8 cellular contexts compared by ENCODE assay signal in the genomic region with DNA sequence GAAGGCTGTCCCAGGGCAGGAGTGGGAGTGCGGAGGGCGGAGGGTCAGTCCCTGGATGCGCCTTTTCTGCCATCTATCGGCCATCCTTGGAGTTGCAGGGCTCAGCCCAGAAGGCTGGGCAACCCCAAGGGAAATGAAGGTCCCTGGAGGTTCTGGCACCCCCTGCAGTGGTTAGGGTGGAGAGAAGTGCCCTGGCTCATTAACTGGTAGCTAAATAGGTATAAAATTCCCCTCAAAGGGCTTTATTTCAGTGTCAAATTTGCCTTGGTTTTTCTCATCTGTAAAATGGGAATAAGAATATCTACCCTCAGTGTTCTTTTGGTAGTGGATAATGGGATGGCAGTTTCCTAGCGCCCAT. TPM values are rescaled to one million over a fixed set of nuclear protein-coding genes. Genes with fewer than 3 reads are reported as not detected.
A peak's percentile ranks its signal among the peaks of the same experiment; 100 is the strongest.
DNase-seq lines count a peak whose midpoint lies in the region; ATAC-seq, FAIRE-seq and TF ChIP-seq lines count a peak whose summit lies in the region.

No MANE protein-coding gene starts in this region.

- H3K4me3 ChIP-seq in HL-60 (replicated peaks; ENCODE audit: insufficient read depth, low read length) (peak overlapping the region; percentile 19), Peyer's patch (peak overlapping the region in 1 of 4 donors; percentile 7), neural progenitor cell (no peak overlapping the region)

- H2AFZ ChIP-seq in neural progenitor cell (replicated peaks), result no peak overlapping the region

- H3K9ac ChIP-seq in neural progenitor cell, result no peak overlapping the region

- peak; percentile 91 to 92 for ATAC-seq in activated T-cell treated with anti-CD3 and anti-CD28 coated beads, Interleukin-2, amount 50 U/mL, for 4 hours

- H3K27ac ChIP-seq in HL-60 (replicated peaks) (no peak overlapping the region), Peyer's patch (no peak overlapping the region), neural progenitor cell (no peak overlapping the region)

- H3K79me2 ChIP-seq in neural progenitor cell (ENCODE audit: low read depth), result no peaks in the 10 kb centered on the region

- H3K9me3 Mint-ChIP-seq in activated T-cell treated with anti-CD3 and anti-CD28 coated beads, Interleukin-2, amount 50 U/mL, for 4 hours, result no peaks in the 10 kb centered on the region
- peaks cover 2% of the 10 kb centered on the region for H3K9me3 Mint-ChIP-seq in neural progenitor cell

- FAIRE-seq in GM18507 (lab: Jason Lieb, UNC), result peak; percentile 89

- no peaks in the 10 kb centered on the region for H3K27me3 ChIP-seq in HL-60 (ENCODE audit: insufficient read depth, poor library complexity, severe bottlenecking)
- no peaks in the 10 kb centered on the region for H3K27me3 ChIP-seq in Peyer's patch
- no peaks in the 10 kb centered on the region for H3K27me3 ChIP-seq in neural progenitor cell

- no peaks in the 10 kb centered on the region for H3K36me3 Mint-ChIP-seq in activated T-cell treated with anti-CD3 and anti-CD28 coated beads, Interleukin-2, amount 50 U/mL, for 4 hours (ENCODE audit: insufficient read depth)
- H3K36me3 Mint-ChIP-seq in neural progenitor cell, result no peaks in the 10 kb centered on the region

- H3K27ac Mint-ChIP-seq in neural progenitor cell, result no peak overlapping the region

- in situ Hi-C loops in ACHN (cut with HindIII; ENCODE audit: low pct_ligation_motif_present, low pct_unique_long_range_greater_than_20kb, low sequenced_read_pairs), result no loop called here

- H3K36me3 ChIP-seq in Peyer's patch, result no peaks in the 10 kb centered on the region
- no peaks in the 10 kb centered on the region for H3K36me3 ChIP-seq in neural progenitor cell

- H3K4me2 ChIP-seq in neural progenitor cell, result no peak overlapping the region

- H3K4me1 ChIP-seq in Peyer's patch (peaks cover 0 to 9% (median 0%) of the 10 kb centered on the region in 4 donors), neural progenitor cell (peaks cover 26% of the 10 kb centered on the region)

- no peak for TF ChIP-seq POLR2A in Peyer's patch (IDR thresholded peaks at IDR 0.05)

- H3K9me3 ChIP-seq in Peyer's patch, result no peaks in the 10 kb centered on the region
- H3K9me3 ChIP-seq in neural progenitor cell (ENCODE audit: low read depth), result no peaks in the 10 kb centered on the region

- TF ChIP-seq CTCF in HL-60 (IDR thresholded peaks at IDR 0.05; ENCODE audit: insufficient read depth, low read length), result peak; percentile 98
- TF ChIP-seq CTCF in Peyer's patch (IDR thresholded peaks at IDR 0.05), result peak; percentile 71 to 92 (median 90)
- peak; percentile 94 for TF ChIP-seq CTCF in neural progenitor cell (IDR thresholded peaks at IDR 0.05)

- peaks cover 23% of the 10 kb centered on the region for H3F3A ChIP-seq in neural progenitor cell (ENCODE audit: low read depth)

- peak; percentile 73 for DNase-seq in ACHN
- DNase-seq in GM18507 (ENCODE audit: extremely low spot score, insufficient read length, low read depth), result peak; percentile 70
- peak in 1 of 2 experiments; percentile 81 for DNase-seq in HL-60 (ENCODE audit: low read depth in 1 of 2, low spot score in 1 of 2)
- peak; percentile 75 to 91 (median 81) for DNase-seq in Peyer's patch
- peak; percentile 74 for DNase-seq in activated T-cell treated with anti-CD3 and anti-CD28 coated beads, Interleukin-2, amount 50 U/mL, for 4 hours
- peak; percentile 43 for DNase-seq in fibroblast of peridontal ligament (ENCODE audit: extremely low read depth)
- DNase-seq in neural progenitor cell (ENCODE audit: low spot score), result peak; percentile 79
- DNase-seq in superior temporal gyrus (ENCODE audit: extremely low spot score), result peak; percentile 86

- H3K4me1 Mint-ChIP-seq in activated T-cell treated with anti-CD3 and anti-CD28 coated beads, Interleukin-2, amount 50 U/mL, for 4 hours (ENCODE audit: low read depth), result peaks cover 18% of the 10 kb centered on the region
- H3K4me1 Mint-ChIP-seq in neural progenitor cell, result peaks cover 40% of the 10 kb centered on the region

- H4K20me1 ChIP-seq in neural progenitor cell (ENCODE audit: low read depth), result no peaks in the 10 kb centered on the region

- H3K27me3 Mint-ChIP-seq in activated T-cell treated with anti-CD3 and anti-CD28 coated beads, Interleukin-2, amount 50 U/mL, for 4 hours (ENCODE audit: low read depth), result peaks cover 9% of the 10 kb centered on the region
- H3K27me3 Mint-ChIP-seq in neural progenitor cell (ENCODE audit: insufficient read depth, low read depth), result peaks cover 13% of the 10 kb centered on the region

- peak overlapping the region; percentile 71 for H3K4me3 Mint-ChIP-seq in activated T-cell treated with anti-CD3 and anti-CD28 coated beads, Interleukin-2, amount 50 U/mL, for 4 hours
- no peak overlapping the region for H3K4me3 Mint-ChIP-seq in neural progenitor cell

RNA-seq across cellular contexts. Expression of a gene that starts 22.4 kb away (rescaled TPM):
- 10 to 100 TPM in 3 of 4 donors, 1 to 10 TPM in 1; 7.4 to 21.6 (median 14.3) TPM for total RNA-seq in Peyer's patch
- 10 to 100 TPM; 29.1 to 34.1 (median 31.7) TPM for total RNA-seq in activated T-cell treated with anti-CD3 and anti-CD28 coated beads, Interleukin-2, amount 50 U/mL, for 4 hours
- total RNA-seq in neural progenitor cell (ENCODE audit: low replicate concordance), result 38.2 and 57.4 TPM in 2 replicates

RNA-seq across cellular contexts. Expression of a gene that starts 30.4 kb away (rescaled TPM):
- total RNA-seq in Peyer's patch, result 100 to 1,000 TPM; 139 to 234 (median 184) TPM
- 100 to 1,000 TPM; 199 to 222 (median 212) TPM for total RNA-seq in activated T-cell treated with anti-CD3 and anti-CD28 coated beads, Interleukin-2, amount 50 U/mL, for 4 hours
- total RNA-seq in neural progenitor cell (ENCODE audit: low replicate concordance), result 214 and 304 TPM in 2 replicates

RNA-seq across cellular contexts. Expression of a gene that starts 53.9 kb away (rescaled TPM):
- total RNA-seq in Peyer's patch (under 1 TPM in 2 of 4 donors, not detected in 2; 0.28 to 0.40 TPM), neural progenitor cell (ENCODE audit: low replicate concordance) (2.5 and 3.7 TPM in 2 replicates)
- under 1 TPM; 0.11 to 0.20 (median 0.16) TPM for total RNA-seq in activated T-cell treated with anti-CD3 and anti-CD28 coated beads, Interleukin-2, amount 50 U/mL, for 4 hours
